17 cellular contexts compared by ENCODE assay signal in genomic region chr10:113414481-113414990, GRCh38.
DNase-seq lines count a peak whose midpoint lies in the region; ATAC-seq and TF ChIP-seq lines count a peak whose summit lies in the region.
"Had no signal": no experiment of that assay in that cellular context is flagged by ENCODE, and none has a peak within 500 bp of the region (broad histone marks: within the 10 kb centered on the region; RNA-seq: fewer than 3 reads in every experiment).

No MANE protein-coding gene starts in this region.

- peak overlapping the region; percentile 46 for H3K27ac ChIP-seq in subcutaneous abdominal adipose tissue (ENCODE audit: low read depth, low read length)
- H3K27ac ChIP-seq: BLaER1 treated with 17β-estradiol and CSF1 and Interleukin-3, amounts not matched to agents 10 nM and 100 nM; HL-60 had no signal

- no peaks in the 10 kb centered on the region for H3K36me3 ChIP-seq in adipocyte (ENCODE audit: control insufficient read depth, insufficient read depth, low read length, severe bottlenecking)
- no peaks in the 10 kb centered on the region for H3K36me3 ChIP-seq in subcutaneous abdominal adipose tissue (ENCODE audit: control insufficient read depth in 5 of 5, insufficient read depth in 5 of 5, low read length in 5 of 5)
- no peaks in the 10 kb centered on the region for H3K36me3 ChIP-seq in BE2C
- H3K36me3 ChIP-seq: BLaER1 treated with 17β-estradiol and CSF1 and Interleukin-3, amounts not matched to agents 10 nM and 100 nM had no signal

- H3K4me3 Mint-ChIP-seq in nephron progenitor cell, result no peak overlapping the region
- H3K4me3 Mint-ChIP-seq: CD8-positive, alpha-beta T cell; GM23338; IgD-negative memory B cell had no signal

- peaks cover 32% of the 10 kb centered on the region for H3K9me3 Mint-ChIP-seq in nephron progenitor cell
- H3K9me3 Mint-ChIP-seq: CD8-positive, alpha-beta T cell had no signal

- DNase-seq in HuH-7 (ENCODE audit: low spot score) (peak; percentile 48), adipocyte (ENCODE audit: low read depth) (no peak), nephron progenitor cell (no peak), BE2C (no peak), NCI-H748 treated with DMSO at 0.1 percent for 48 hours (lab: John Stamatoyannopoulos, UW) (no peak)
- DNase-seq: 8988T; Calu3; CD8-positive, alpha-beta T cell; DND-41; EL; HCEC 1CT had no signal

- H3K27me3 ChIP-seq in adipocyte (replicated peaks; ENCODE audit: control insufficient read depth, insufficient read depth, low read length), result no peaks in the 10 kb centered on the region
- peaks cover 0 to 2% (median 0%) of the 10 kb centered on the region in 5 donors for H3K27me3 ChIP-seq in subcutaneous abdominal adipose tissue (ENCODE audit: control insufficient read depth in 5 of 5, insufficient read depth in 4 of 5, low read length in 5 of 5)
- no peaks in the 10 kb centered on the region for H3K27me3 ChIP-seq in BE2C
- H3K27me3 ChIP-seq: BLaER1 treated with 17β-estradiol and CSF1 and Interleukin-3, amounts not matched to agents 10 nM and 100 nM had no signal

- H3K4me3 ChIP-seq in adipocyte (ENCODE audit: low read length) (peak overlapping the region; percentile 15), subcutaneous abdominal adipose tissue (ENCODE audit: low read depth in 1 of 5, low read length in 5 of 5) (no peak overlapping the region), BE2C (ENCODE audit: low read depth, low read length) (no peak overlapping the region)
- H3K4me3 ChIP-seq: BLaER1 treated with 17β-estradiol and CSF1 and Interleukin-3, amounts not matched to agents 10 nM and 100 nM; GM23338 had no signal

- H3K36me3 Mint-ChIP-seq in nephron progenitor cell (ENCODE audit: low read depth), result no peaks in the 10 kb centered on the region
- H3K36me3 Mint-ChIP-seq: CD8-positive, alpha-beta T cell; IgD-negative memory B cell had no signal

- peak overlapping the region; percentile 55 for H3K9ac ChIP-seq in adipocyte (ENCODE audit: low read length)
- H3K9ac ChIP-seq in subcutaneous abdominal adipose tissue (ENCODE audit: low read length in 5 of 5), result no peak overlapping the region
- H3K9ac ChIP-seq: BLaER1 treated with 17β-estradiol and CSF1 and Interleukin-3, amounts not matched to agents 10 nM and 100 nM had no signal

- TF ChIP-seq CTCF in nephron progenitor cell (IDR thresholded peaks at IDR 0.05) (no peak), BE2C (IDR thresholded peaks at IDR 0.05; ENCODE audit: low read depth, low read length) (no peak)

- ATAC-seq in GM21786 (IDR thresholded peaks at IDR 0.05; ENCODE audit: unreplicated experiment), result no peak
- ATAC-seq: CD8-positive, alpha-beta T cell; GM23338 had no signal

- H3K9me3 ChIP-seq in adipocyte (ENCODE audit: control insufficient read depth, low read length), result peaks cover 6% of the 10 kb centered on the region
- peaks cover 2 to 7% (median 4%) of the 10 kb centered on the region in 5 donors for H3K9me3 ChIP-seq in subcutaneous abdominal adipose tissue (ENCODE audit: control insufficient read depth in 5 of 5, low read length in 5 of 5)
- peaks cover 1% of the 10 kb centered on the region; the same call in 1 of the 2 replicates for H3K9me3 ChIP-seq in BE2C

- H3K27ac Mint-ChIP-seq in nephron progenitor cell, result peak overlapping the region; percentile 54
- H3K27ac Mint-ChIP-seq: CD8-positive, alpha-beta T cell; GM23338; IgD-negative memory B cell had no signal

- H3K27me3 Mint-ChIP-seq in nephron progenitor cell (ENCODE audit: low read depth, poor library complexity), result peaks cover 17% of the 10 kb centered on the region

- peaks cover 16% of the 10 kb centered on the region for H3K4me1 Mint-ChIP-seq in nephron progenitor cell

- H3K4me1 ChIP-seq in adipocyte (ENCODE audit: control insufficient read depth, insufficient read depth, low read length) (peaks cover 27% of the 10 kb centered on the region), subcutaneous abdominal adipose tissue (ENCODE audit: control insufficient read depth in 5 of 5, insufficient read depth in 5 of 5, low read length in 5 of 5) (peaks cover 0 to 6% (median 3%) of the 10 kb centered on the region in 5 donors), BE2C (no peaks in the 10 kb centered on the region; the same call in 1 of the 2 replicates)
- H3K4me1 ChIP-seq: BLaER1 treated with 17β-estradiol and CSF1 and Interleukin-3, amounts not matched to agents 10 nM and 100 nM had no signal
